In the genomic region with DNA sequence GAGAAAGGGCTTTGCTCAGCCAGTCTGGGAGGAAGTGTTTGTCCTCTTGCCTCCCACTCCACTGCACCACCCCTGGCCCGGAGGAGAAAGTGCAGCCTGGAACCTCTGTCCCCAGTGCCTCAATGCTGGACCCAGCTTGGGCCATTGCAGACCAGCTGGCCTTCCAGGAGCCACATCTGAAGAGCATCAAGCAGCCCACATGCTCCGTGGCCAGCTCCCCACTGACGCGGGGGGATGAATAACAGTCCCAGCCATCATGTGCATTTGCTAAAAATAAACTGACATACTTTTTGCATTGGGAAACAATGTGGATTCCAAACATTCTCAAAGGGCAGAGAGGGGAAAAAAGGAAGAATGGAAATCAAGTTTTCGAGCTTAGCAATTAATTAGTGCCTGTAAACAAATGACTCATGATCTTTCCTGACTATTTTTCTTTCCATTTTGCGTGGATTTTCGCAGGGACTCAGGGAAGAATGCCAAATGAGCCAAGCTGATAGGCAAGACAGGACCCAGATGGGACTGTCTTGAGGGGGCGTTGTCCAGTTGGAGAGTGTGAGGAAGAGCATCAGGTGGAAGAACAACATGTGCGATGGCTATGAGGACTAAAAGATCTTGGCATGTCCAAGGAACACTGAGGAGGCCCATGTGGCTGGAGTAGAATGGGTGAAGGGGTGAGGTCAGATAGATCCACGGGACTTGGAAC, we compare ENCODE assay signal across 1 cellular context.
TF ChIP-seq lines count a peak whose summit lies in the region.

No MANE protein-coding gene starts in this region.

TF ChIP-seq in GM23338, 12 proteins besides CTCF, POLR2A, EP300 and RAD21 (continued from another document):
- TF ChIP-seq, protein P1, sequence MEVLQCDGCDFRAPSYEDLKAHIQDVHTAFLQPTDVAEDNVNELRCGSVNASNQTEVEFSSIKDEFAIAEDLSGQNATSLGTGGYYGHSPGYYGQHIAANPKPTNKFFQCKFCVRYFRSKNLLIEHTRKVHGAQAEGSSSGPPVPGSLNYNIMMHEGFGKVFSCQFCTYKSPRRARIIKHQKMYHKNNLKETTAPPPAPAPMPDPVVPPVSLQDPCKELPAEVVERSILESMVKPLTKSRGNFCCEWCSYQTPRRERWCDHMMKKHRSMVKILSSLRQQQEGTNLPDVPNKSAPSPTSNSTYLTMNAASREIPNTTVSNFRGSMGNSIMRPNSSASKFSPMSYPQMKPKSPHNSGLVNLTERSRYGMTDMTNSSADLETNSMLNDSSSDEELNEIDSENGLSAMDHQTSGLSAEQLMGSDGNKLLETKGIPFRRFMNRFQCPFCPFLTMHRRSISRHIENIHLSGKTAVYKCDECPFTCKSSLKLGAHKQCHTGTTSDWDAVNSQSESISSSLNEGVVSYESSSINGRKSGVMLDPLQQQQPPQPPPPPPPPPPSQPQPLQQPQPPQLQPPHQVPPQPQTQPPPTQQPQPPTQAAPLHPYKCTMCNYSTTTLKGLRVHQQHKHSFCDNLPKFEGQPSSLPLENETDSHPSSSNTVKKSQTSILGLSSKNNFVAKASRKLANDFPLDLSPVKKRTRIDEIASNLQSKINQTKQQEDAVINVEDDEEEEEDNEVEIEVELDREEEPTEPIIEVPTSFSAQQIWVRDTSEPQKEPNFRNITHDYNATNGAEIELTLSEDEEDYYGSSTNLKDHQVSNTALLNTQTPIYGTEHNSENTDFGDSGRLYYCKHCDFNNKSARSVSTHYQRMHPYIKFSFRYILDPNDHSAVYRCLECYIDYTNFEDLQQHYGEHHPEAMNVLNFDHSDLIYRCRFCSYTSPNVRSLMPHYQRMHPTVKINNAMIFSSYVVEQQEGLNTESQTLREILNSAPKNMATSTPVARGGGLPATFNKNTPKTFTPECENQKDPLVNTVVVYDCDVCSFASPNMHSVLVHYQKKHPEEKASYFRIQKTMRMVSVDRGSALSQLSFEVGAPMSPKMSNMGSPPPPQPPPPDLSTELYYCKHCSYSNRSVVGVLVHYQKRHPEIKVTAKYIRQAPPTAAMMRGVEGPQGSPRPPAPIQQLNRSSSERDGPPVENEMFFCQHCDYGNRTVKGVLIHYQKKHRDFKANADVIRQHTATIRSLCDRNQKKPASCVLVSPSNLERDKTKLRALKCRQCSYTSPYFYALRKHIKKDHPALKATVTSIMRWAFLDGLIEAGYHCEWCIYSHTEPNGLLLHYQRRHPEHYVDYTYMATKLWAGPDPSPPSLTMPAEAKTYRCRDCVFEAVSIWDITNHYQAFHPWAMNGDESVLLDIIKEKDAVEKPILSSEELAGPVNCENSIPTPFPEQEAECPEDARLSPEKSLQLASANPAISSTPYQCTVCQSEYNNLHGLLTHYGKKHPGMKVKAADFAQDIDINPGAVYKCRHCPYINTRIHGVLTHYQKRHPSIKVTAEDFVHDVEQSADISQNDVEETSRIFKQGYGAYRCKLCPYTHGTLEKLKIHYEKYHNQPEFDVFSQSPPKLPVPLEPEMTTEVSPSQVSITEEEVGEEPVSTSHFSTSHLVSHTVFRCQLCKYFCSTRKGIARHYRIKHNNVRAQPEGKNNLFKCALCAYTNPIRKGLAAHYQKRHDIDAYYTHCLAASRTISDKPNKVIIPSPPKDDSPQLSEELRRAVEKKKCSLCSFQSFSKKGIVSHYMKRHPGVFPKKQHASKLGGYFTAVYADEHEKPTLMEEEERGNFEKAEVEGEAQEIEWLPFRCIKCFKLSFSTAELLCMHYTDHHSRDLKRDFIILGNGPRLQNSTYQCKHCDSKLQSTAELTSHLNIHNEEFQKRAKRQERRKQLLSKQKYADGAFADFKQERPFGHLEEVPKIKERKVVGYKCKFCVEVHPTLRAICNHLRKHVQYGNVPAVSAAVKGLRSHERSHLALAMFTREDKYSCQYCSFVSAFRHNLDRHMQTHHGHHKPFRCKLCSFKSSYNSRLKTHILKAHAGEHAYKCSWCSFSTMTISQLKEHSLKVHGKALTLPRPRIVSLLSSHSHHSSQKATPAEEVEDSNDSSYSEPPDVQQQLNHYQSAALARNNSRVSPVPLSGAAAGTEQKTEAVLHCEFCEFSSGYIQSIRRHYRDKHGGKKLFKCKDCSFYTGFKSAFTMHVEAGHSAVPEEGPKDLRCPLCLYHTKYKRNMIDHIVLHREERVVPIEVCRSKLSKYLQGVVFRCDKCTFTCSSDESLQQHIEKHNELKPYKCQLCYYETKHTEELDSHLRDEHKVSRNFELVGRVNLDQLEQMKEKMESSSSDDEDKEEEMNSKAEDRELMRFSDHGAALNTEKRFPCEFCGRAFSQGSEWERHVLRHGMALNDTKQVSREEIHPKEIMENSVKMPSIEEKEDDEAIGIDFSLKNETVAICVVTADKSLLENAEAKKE (CRISPR knock-in tag; IDR thresholded peaks at IDR 0.05) = no peak
- TF ChIP-seq JUNB (IDR thresholded peaks at IDR 0.05; ENCODE audit: unreplicated experiment) = no peak
- no peak for TF ChIP-seq EZH2 (IDR thresholded peaks at IDR 0.05; ENCODE audit: low read depth, unreplicated experiment)
- TF ChIP-seq, protein P2, sequence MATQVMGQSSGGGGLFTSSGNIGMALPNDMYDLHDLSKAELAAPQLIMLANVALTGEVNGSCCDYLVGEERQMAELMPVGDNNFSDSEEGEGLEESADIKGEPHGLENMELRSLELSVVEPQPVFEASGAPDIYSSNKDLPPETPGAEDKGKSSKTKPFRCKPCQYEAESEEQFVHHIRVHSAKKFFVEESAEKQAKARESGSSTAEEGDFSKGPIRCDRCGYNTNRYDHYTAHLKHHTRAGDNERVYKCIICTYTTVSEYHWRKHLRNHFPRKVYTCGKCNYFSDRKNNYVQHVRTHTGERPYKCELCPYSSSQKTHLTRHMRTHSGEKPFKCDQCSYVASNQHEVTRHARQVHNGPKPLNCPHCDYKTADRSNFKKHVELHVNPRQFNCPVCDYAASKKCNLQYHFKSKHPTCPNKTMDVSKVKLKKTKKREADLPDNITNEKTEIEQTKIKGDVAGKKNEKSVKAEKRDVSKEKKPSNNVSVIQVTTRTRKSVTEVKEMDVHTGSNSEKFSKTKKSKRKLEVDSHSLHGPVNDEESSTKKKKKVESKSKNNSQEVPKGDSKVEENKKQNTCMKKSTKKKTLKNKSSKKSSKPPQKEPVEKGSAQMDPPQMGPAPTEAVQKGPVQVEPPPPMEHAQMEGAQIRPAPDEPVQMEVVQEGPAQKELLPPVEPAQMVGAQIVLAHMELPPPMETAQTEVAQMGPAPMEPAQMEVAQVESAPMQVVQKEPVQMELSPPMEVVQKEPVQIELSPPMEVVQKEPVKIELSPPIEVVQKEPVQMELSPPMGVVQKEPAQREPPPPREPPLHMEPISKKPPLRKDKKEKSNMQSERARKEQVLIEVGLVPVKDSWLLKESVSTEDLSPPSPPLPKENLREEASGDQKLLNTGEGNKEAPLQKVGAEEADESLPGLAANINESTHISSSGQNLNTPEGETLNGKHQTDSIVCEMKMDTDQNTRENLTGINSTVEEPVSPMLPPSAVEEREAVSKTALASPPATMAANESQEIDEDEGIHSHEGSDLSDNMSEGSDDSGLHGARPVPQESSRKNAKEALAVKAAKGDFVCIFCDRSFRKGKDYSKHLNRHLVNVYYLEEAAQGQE (IDR thresholded peaks at IDR 0.05; ENCODE audit: unreplicated experiment) = no peak
- TF ChIP-seq CREB1 (CRISPR knock-in tag; IDR thresholded peaks at IDR 0.05; ENCODE audit: low read depth) = no peak
